1 cellular context compared by ENCODE assay signal in the genomic region with DNA sequence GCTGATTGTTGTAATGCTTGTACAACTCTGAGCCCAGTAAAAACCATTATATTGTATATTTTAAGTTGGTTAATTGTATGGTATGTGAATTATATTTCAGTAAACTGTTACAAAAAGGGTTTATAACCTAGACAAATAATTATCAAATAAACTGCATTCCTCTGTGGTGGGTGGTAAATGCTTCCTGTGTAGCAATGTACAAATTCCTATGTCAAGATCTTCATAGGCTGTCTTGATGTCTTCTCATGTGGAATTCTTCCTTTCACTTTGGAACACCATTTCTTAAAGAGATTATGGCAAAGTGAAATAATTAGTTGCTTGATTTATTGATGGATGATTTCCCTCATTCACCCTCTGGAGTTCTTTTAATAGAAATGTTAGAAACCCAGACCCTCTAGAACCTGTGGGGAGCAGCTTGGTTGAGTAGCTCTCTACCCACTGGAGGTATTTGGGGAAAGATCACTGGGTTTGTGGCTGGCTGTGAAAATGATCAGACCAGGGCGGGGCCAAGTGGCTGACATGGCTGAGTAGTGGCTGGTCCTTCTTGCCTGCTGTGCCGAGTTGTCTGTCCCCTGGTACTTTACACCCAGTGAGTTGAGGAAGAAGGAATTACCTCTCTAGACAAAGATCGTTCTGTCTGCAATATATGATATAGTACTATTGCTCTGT.
TF ChIP-seq lines count a peak whose summit lies in the region.

No MANE protein-coding gene starts in this region.

TF ChIP-seq in HCT116, 20 proteins besides CTCF, POLR2A, EP300 and RAD21 (continued from another document):
- TF ChIP-seq, protein P1, sequence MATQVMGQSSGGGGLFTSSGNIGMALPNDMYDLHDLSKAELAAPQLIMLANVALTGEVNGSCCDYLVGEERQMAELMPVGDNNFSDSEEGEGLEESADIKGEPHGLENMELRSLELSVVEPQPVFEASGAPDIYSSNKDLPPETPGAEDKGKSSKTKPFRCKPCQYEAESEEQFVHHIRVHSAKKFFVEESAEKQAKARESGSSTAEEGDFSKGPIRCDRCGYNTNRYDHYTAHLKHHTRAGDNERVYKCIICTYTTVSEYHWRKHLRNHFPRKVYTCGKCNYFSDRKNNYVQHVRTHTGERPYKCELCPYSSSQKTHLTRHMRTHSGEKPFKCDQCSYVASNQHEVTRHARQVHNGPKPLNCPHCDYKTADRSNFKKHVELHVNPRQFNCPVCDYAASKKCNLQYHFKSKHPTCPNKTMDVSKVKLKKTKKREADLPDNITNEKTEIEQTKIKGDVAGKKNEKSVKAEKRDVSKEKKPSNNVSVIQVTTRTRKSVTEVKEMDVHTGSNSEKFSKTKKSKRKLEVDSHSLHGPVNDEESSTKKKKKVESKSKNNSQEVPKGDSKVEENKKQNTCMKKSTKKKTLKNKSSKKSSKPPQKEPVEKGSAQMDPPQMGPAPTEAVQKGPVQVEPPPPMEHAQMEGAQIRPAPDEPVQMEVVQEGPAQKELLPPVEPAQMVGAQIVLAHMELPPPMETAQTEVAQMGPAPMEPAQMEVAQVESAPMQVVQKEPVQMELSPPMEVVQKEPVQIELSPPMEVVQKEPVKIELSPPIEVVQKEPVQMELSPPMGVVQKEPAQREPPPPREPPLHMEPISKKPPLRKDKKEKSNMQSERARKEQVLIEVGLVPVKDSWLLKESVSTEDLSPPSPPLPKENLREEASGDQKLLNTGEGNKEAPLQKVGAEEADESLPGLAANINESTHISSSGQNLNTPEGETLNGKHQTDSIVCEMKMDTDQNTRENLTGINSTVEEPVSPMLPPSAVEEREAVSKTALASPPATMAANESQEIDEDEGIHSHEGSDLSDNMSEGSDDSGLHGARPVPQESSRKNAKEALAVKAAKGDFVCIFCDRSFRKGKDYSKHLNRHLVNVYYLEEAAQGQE (IDR thresholded peaks at IDR 0.05; ENCODE audit: low read depth), result no peak
- TF ChIP-seq EZH2phosphoT487 (IDR thresholded peaks at IDR 0.05; ENCODE audit: borderline replicate concordance) (no peak), CEBPB (IDR thresholded peaks at IDR 0.05; ENCODE audit: low read depth) (no peak), POLR2AphosphoS5 (IDR thresholded peaks at IDR 0.05; ENCODE audit: low read depth, low read length) (no peak)
